Comparison of ENCODE assay signal across 16 cellular contexts in genomic region chr17:29977836-29978235, GRCh38. TPM values are rescaled to one million over a fixed set of nuclear protein-coding genes. Genes with fewer than 3 reads are reported as not detected.
DNase-seq lines count a peak whose midpoint lies in the region; ATAC-seq and TF ChIP-seq lines count a peak whose summit lies in the region.
"Had no signal": no experiment of that assay in that cellular context is flagged by ENCODE, and none has a peak within 500 bp of the region (broad histone marks: within the 10 kb centered on the region; RNA-seq: fewer than 3 reads in every experiment).

No MANE protein-coding gene starts in this region.

- H3K4me3 ChIP-seq in fibroblast of the aortic adventitia (ENCODE audit: low read depth, low read length) = no peak overlapping the region
- H3K4me3 ChIP-seq: esophagus squamous epithelium, skin epidermis had no signal

- ATAC-seq in GM18519 (IDR thresholded peaks at IDR 0.05; ENCODE audit: low FRiP score, unreplicated experiment) (no peak), HG03097 (IDR thresholded peaks at IDR 0.05; ENCODE audit: low FRiP score, unreplicated experiment) (no peak)
- ATAC-seq: PC-3 had no signal

- DNase-seq in A172 (ENCODE audit: low spot score) = peak; percentile 16
- peak; percentile 40 for DNase-seq in EL
- DNase-seq in RPMI7951 (ENCODE audit: low read depth) = peak; percentile 23
- peak; percentile 63 for DNase-seq in fibroblast of the aortic adventitia (ENCODE audit: low read depth)
- no peak for DNase-seq in GM10266 (ENCODE audit: extremely low spot score)
- DNase-seq in NCI-H1048 (lab: John Stamatoyannopoulos, UW) = no peak
- DNase-seq: activated CD4-positive, alpha-beta memory T cell treated with anti-CD3 and anti-CD28 coated beads, Interleukin-2, amount 10 ng/mL, durations not matched to agents 7 days and 5 days; aorta; DMS79; esophagus squamous epithelium; NCI-H2227 treated with DMSO at 0.1 percent for 48 hours; PC-3; stimulated activated naive CD4-positive, alpha-beta T cell treated with Interleukin-2 at 50 U/mL for 16 hours had no signal

- no peak for TF ChIP-seq CTCF in fibroblast of the aortic adventitia (IDR thresholded peaks at IDR 0.05; ENCODE audit: insufficient read depth, low read length)
- TF ChIP-seq CTCF in GM10266 (IDR thresholded peaks at IDR 0.05; ENCODE audit: control insufficient read depth, insufficient read depth, low read depth, missing control alignments) = no peak

RNA-seq across cellular contexts. Expression of gene EFCAB5, which starts 36.4 kb away (rescaled TPM):
- total RNA-seq in A172 (2014; rRNA removed; shearing (Covaris generic)) = not detected in 2 replicates
- not detected in 2 replicates for total RNA-seq in RPMI7951 (2014; rRNA removed; shearing (Covaris generic))
- 0.36 and 1.3 TPM in 2 replicates for total RNA-seq in fibroblast of the aortic adventitia (ENCODE audit: low replicate concordance)

RNA-seq across cellular contexts. Expression of gene SSH2, which starts 47.8 kb away (rescaled TPM):
- total RNA-seq in A172 (2014; rRNA removed; shearing (Covaris generic)) = 11.1 and 13.8 TPM in 2 replicates
- 8.7 and 9.2 TPM in 2 replicates for total RNA-seq in RPMI7951 (2014; rRNA removed; shearing (Covaris generic))
- total RNA-seq in fibroblast of the aortic adventitia (ENCODE audit: low replicate concordance) = 15.9 and 21.1 TPM in 2 replicates

Comparison
In these comparisons a context has a peak if more than half of its experiments do, and no peak if none do; other contexts are left out.
1. DNase-seq: peak in A172 (single experiment), EL (single experiment), RPMI7951 (single experiment) and fibroblast of the aortic adventitia (single experiment); none in GM10266 (single experiment) and NCI-H1048 (single experiment).